ENCODE assay signal across 22 cellular contexts in the genomic region with DNA sequence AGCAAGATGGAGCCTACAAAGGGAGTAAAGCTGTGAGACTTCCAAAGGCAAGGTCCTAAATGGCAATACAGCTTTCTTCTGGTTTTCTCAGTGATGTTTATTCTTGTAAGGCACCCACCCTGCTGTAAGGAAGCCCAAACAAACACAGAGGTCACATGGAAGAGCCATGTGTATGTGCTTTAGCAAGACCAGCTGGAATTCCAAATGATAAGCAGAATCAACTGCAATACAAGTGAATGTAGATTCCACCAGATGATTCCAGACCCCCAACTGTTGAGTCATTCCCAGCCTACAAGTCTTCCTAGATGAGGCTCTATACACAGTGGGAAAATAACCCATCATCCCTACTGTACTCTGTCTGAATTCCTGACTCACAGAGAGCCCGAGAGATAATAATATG.
"Had no signal": no experiment of that assay in that cellular context is flagged by ENCODE, and none has a peak within 500 bp of the region (broad histone marks: within the 10 kb centered on the region; RNA-seq: fewer than 3 reads in every experiment).

No MANE protein-coding gene starts in this region.

- DNase-seq: activated CD4-positive, alpha-beta T cell treated with anti-CD3 and anti-CD28 coated beads for 36 hours; activated CD4-positive, alpha-beta T cell treated with anti-CD3 and anti-CD28 coated beads, Interleukin-2, amount 50 U/mL, for 48 hours; activated CD8-positive, alpha-beta memory T cell treated with anti-CD3 and anti-CD28 coated beads, Interleukin-2, amount 50 U/mL, for 48 hours; activated naive CD4-positive, alpha-beta T cell treated with anti-CD3 and anti-CD28 coated beads, Interleukin-2, amount 10 ng/mL, durations not matched to agents 7 days and 5 days; activated T-cell treated with anti-CD3 and anti-CD28 coated beads, Interleukin-2, amount 50 U/mL, for 4 hours; anterior cingulate cortex; gastrocnemius medialis; head of caudate nucleus; islet precursor cell; left cardiac atrium; mucosa of descending colon; retina; sigmoid colon; SJCRH30; stimulated activated CD4-positive, alpha-beta T cell treated with anti-CD3 and anti-CD28 coated beads, Interleukin-2, amount 100 ng/mL, for 48 hours; stimulated activated CD8-positive, alpha-beta memory T cell treated with anti-CD3 and anti-CD28 coated beads, Interleukin-4, amount 100 ng/mL, for 48 hours; stimulated activated naive CD4-positive, alpha-beta T cell; T-cell; upper lobe of left lung had no signal

- H3K4me3 ChIP-seq: coronary artery, gastrocnemius medialis, mucosa of descending colon, sigmoid colon, SJCRH30, upper lobe of left lung had no signal

- ATAC-seq: activated CD4-positive, alpha-beta T cell treated with anti-CD3 and anti-CD28 coated beads for 36 hours; activated T-cell treated with anti-CD3 and anti-CD28 coated beads, Interleukin-2, amount 50 U/mL, for 4 hours; gastrocnemius medialis; left cardiac atrium; mucosa of descending colon; T-cell had no signal

- FAIRE-seq: bronchial epithelial cell, TTC549 had no signal
